In genomic region chr6:28245206-28245941, GRCh38 we compare ENCODE assay signal across 26 cellular contexts. TPM values are rescaled to one million over a fixed set of nuclear protein-coding genes. Genes with fewer than 3 reads are reported as not detected.
"Had no signal": no experiment of that assay in that cellular context is flagged by ENCODE, and none has a peak within 500 bp of the region (broad histone marks: within the 10 kb centered on the region; RNA-seq: fewer than 3 reads in every experiment).

No MANE protein-coding gene starts in this region.

- H3K4me1 Mint-ChIP-seq: WTC11 had no signal

- H3K4me3 ChIP-seq: K562, PC-9 had no signal

- H3K4me3 Mint-ChIP-seq: activated CD4-positive, alpha-beta T cell treated with anti-CD3 and anti-CD28 coated beads, Interleukin-2, amount 10 ng/mL, durations not matched to agents 24 days and 14 days; activated naive CD4-positive, alpha-beta T cell treated with anti-CD3 and anti-CD28 coated beads for 36 hours; activated naive CD8-positive, alpha-beta T cell; activated T-cell treated with anti-CD3 and anti-CD28 coated beads, Interleukin-2, amount 50 U/mL, for 4 hours; T-helper 17 cell; WTC11 had no signal

- H3K4me2 ChIP-seq: PC-9 had no signal

- DNase-seq: activated CD4-positive, alpha-beta T cell treated with anti-CD3 and anti-CD28 coated beads, Interleukin-2, amount 10 ng/mL, durations not matched to agents 24 days and 14 days; activated CD4-positive, alpha-beta T cell treated with anti-CD3 and anti-CD28 coated beads, Interleukin-2, amount 50 U/mL, for 48 hours; activated CD4-positive, CD25-positive, alpha-beta regulatory T cell treated with anti-CD3 and anti-CD28 coated beads, Interleukin-2, amount 50 U/mL, for 72 hours; activated CD8-positive, alpha-beta memory T cell treated with anti-CD3 and anti-CD28 coated beads for 24 hours; activated gamma-delta T cell; activated naive CD4-positive, alpha-beta T cell treated with anti-CD3 and anti-CD28 coated beads for 36 hours; activated T-cell treated with anti-CD3 and anti-CD28 coated beads, Interleukin-2, amount 50 U/mL, for 4 hours; amygdala; caudate nucleus; Karpas-422; MM.1S; NCI-H1105; NCI-H1436; NCI-H1694 treated with DMSO at 0.1 percent for 48 hours; NCI-H2029 treated with DMSO at 0.1 percent for 48 hours; NCI-H510A treated with DMSO at 0.1 percent for 48 hours; PC-9; SIG-M5; T-helper 17 cell; T-helper 9 cell had no signal

- H3K27ac ChIP-seq: PC-9 had no signal

- H3K27ac Mint-ChIP-seq: activated CD4-positive, alpha-beta T cell treated with anti-CD3 and anti-CD28 coated beads, Interleukin-2, amount 10 ng/mL, durations not matched to agents 24 days and 14 days; activated naive CD4-positive, alpha-beta T cell treated with anti-CD3 and anti-CD28 coated beads for 36 hours; activated naive CD8-positive, alpha-beta T cell; brain; T-helper 17 cell; WTC11 had no signal

- ATAC-seq: activated T-cell treated with anti-CD3 and anti-CD28 coated beads, Interleukin-2, amount 50 U/mL, for 4 hours; K562; T-helper 17 cell; WTC11 had no signal

- H2AFZ ChIP-seq: PC-9 had no signal

- FAIRE-seq: K562 had no signal

- H3K27me3 Mint-ChIP-seq: activated CD4-positive, alpha-beta T cell treated with anti-CD3 and anti-CD28 coated beads, Interleukin-2, amount 10 ng/mL, durations not matched to agents 24 days and 14 days; activated naive CD8-positive, alpha-beta T cell; brain; T-helper 17 cell had no signal

- H3K9me3 Mint-ChIP-seq: activated CD4-positive, alpha-beta T cell treated with anti-CD3 and anti-CD28 coated beads, Interleukin-2, amount 10 ng/mL, durations not matched to agents 24 days and 14 days; activated naive CD4-positive, alpha-beta T cell treated with anti-CD3 and anti-CD28 coated beads for 36 hours; activated T-cell treated with anti-CD3 and anti-CD28 coated beads, Interleukin-2, amount 50 U/mL, for 4 hours; brain; WTC11 had no signal

RNA-seq across cellular contexts. Expression of gene NKAPL, which starts 13.7 kb away (rescaled TPM):
- total RNA-seq: activated CD4-positive, alpha-beta T cell treated with anti-CD3 and anti-CD28 coated beads, Interleukin-2, amount 10 ng/mL, durations not matched to agents 24 days and 14 days; astrocyte; K562; PC-9; RPMI7951; T-helper 17 cell had no signal
- polyA plus RNA-seq: K562 had no signal
